Comparison of ENCODE assay signal across 9 cellular contexts in the genomic region with DNA sequence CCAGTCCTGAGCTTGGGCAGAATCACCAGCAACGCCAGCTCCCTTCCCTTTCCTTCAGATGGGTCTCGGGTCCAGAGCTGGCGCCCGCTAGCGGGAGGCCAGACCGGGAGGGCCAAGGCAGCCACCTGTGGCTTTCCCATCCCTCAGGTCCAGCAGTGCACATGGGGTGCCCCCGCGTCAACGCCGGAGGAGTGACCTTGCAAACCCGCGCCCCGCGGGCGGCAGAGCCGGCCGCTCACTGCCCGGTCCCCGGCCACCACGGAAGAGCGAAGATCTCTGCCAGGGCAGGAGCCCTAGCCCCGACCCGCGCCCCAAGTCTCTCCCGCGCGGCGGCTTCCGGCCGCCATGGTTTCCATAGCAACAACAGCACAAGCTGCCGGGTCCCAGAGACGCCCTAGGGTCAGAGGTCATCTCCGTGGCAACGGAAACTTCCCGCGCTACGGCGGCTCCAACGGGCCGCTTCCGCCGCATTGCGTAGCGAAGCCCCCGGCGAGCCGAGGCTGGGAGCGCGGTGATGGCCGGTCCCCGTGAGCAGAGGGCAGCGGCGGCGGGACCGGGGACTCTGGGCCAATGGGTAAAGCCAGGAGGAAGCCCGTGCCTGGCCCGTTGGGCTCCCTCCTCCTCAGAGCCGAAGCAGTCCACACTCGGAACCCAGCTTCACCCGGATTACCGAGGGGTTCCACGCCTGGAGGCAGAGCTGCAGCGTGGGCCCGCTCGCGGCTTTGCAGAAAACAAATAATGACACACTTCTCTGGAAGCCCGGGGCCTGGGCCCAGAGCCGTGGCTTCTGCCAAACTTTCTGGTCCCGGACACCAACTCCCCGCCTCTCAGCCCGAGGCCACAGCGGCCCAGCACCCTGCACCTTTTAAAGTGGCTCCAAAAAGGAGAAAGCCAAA. TPM values are rescaled to one million over a fixed set of nuclear protein-coding genes. Genes with fewer than 3 reads are reported as not detected.
DNase-seq lines count a peak whose midpoint lies in the region; ATAC-seq, FAIRE-seq and TF ChIP-seq lines count a peak whose summit lies in the region.
"Had no signal": no experiment of that assay in that cellular context is flagged by ENCODE, and none has a peak within 500 bp of the region (broad histone marks: within the 10 kb centered on the region; RNA-seq: fewer than 3 reads in every experiment).

No MANE protein-coding gene starts in this region.

- intact Hi-C loops in CD4-positive, alpha-beta memory T cell (cut with micrococcal nuclease) = loop anchor here (1.0 to 10.0 kb wide), 4 partner anchors 202 to 1720 kb away; a partner anchor contains a TSS
- intact Hi-C loops in OCI-LY7 (cut with micrococcal nuclease; ENCODE audit: unreplicated experiment) = loop anchor here (5.0 kb wide), 1 partner anchor 48 kb away; no protein-coding TSS in a partner anchor

- no peak for TF ChIP-seq CTCF in OCI-LY7 (conservative IDR thresholded peaks at IDR 0.05; ENCODE audit: low read length)
- peak; percentile 44 for TF ChIP-seq CTCF in neural crest cell (conservative IDR thresholded peaks at IDR 0.05)

- H4K20me1 ChIP-seq in OCI-LY7 (ENCODE audit: insufficient read depth, low read length) = no peaks in the 10 kb centered on the region

- no peaks in the 10 kb centered on the region for H3K36me3 ChIP-seq in CD4-positive, alpha-beta memory T cell (ENCODE audit: insufficient read depth, low read length)
- H3K36me3 ChIP-seq in OCI-LY7 (ENCODE audit: insufficient read depth, low read length) = no peaks in the 10 kb centered on the region

- H3K36me3 Mint-ChIP-seq in CD4-positive, alpha-beta memory T cell = peaks cover 0 to 2% of the 10 kb centered on the region in 2 donors
- no peaks in the 10 kb centered on the region for H3K36me3 Mint-ChIP-seq in neural crest cell (ENCODE audit: low read depth)

- peak overlapping the region; percentile 88 to 94 (median 90) for H3K4me3 Mint-ChIP-seq in CD4-positive, alpha-beta memory T cell
- H3K4me3 Mint-ChIP-seq in neural crest cell = peak overlapping the region; percentile 90
- H3K4me3 Mint-ChIP-seq in stimulated activated naive CD8-positive, alpha-beta T cell treated with anti-CD3 and anti-CD28 coated beads, Interleukin-15, amount 100 ng/mL, for 72 hours = peak overlapping the region; percentile 92 to 93

- H3K27me3 Mint-ChIP-seq in CD4-positive, alpha-beta memory T cell = peaks cover 7% of the 10 kb centered on the region in 2 donors
- H3K27me3 Mint-ChIP-seq in neural crest cell (ENCODE audit: low read depth) = peaks cover 48% of the 10 kb centered on the region
- H3K27me3 Mint-ChIP-seq in stimulated activated naive CD8-positive, alpha-beta T cell treated with anti-CD3 and anti-CD28 coated beads, Interleukin-15, amount 100 ng/mL, for 72 hours = peaks cover 14% of the 10 kb centered on the region

- peak; percentile 91 for ATAC-seq in GM19463 (IDR thresholded peaks at IDR 0.05; ENCODE audit: unreplicated experiment)
- ATAC-seq in stimulated activated naive CD8-positive, alpha-beta T cell treated with anti-CD3 and anti-CD28 coated beads, Interleukin-15, amount 100 ng/mL, for 72 hours = peak; percentile 91

- no peak overlapping the region for H2AFZ ChIP-seq in OCI-LY7 (ENCODE audit: low read length)

- no peak for FAIRE-seq in frontal cortex (lab: Jason Lieb, UNC)
- FAIRE-seq: TTC549 had no signal

- H3K4me3 ChIP-seq in CD4-positive, alpha-beta memory T cell (ENCODE audit: low read length in 2 of 2) = peak overlapping the region; percentile 61 to 93
- H3K4me3 ChIP-seq in OCI-LY7 (ENCODE audit: low read depth, low read length, poor library complexity, severe bottlenecking) = no peak overlapping the region

- no TSS peak for BruUV-seq in OCI-LY7 (replicated peaks; lab: Mats Ljungman, UMichigan)

- peaks cover 0 to 2% (median 0%) of the 10 kb centered on the region in 8 donors for H3K9me3 Mint-ChIP-seq in CD4-positive, alpha-beta memory T cell
- no peaks in the 10 kb centered on the region for H3K9me3 Mint-ChIP-seq in neural crest cell
- H3K9me3 Mint-ChIP-seq in stimulated activated naive CD8-positive, alpha-beta T cell treated with anti-CD3 and anti-CD28 coated beads, Interleukin-15, amount 100 ng/mL, for 72 hours = peaks cover 0 to 8% of the 10 kb centered on the region in 2 donors

- H3K27ac ChIP-seq in CD4-positive, alpha-beta memory T cell (ENCODE audit: low read depth, low read length) = peak overlapping the region; percentile 59
- H3K27ac ChIP-seq in OCI-LY7 (ENCODE audit: low read depth, low read length, poor library complexity, severe bottlenecking) = no peak overlapping the region

- peaks cover 12% of the 10 kb centered on the region for H3K4me1 ChIP-seq in CD4-positive, alpha-beta memory T cell (ENCODE audit: insufficient read depth, low read length)
- H3K4me1 ChIP-seq in OCI-LY7 (ENCODE audit: insufficient read depth, low read length, poor library complexity, severe bottlenecking) = no peaks in the 10 kb centered on the region

- no peaks in the 10 kb centered on the region for H3K9me2 ChIP-seq in OCI-LY7 (ENCODE audit: insufficient read depth, low read length)

- H3K27ac Mint-ChIP-seq in CD4-positive, alpha-beta memory T cell = peak overlapping the region; percentile 86 to 95 (median 92)
- H3K27ac Mint-ChIP-seq in neural crest cell (ENCODE audit: unreplicated experiment) = peak overlapping the region; percentile 96
- H3K27ac Mint-ChIP-seq in stimulated activated naive CD8-positive, alpha-beta T cell treated with anti-CD3 and anti-CD28 coated beads, Interleukin-15, amount 100 ng/mL, for 72 hours = peak overlapping the region; percentile 91 to 96

- peak; percentile 93 to 95 (median 94) for DNase-seq in CD4-positive, alpha-beta memory T cell
- DNase-seq in HPDE6-E6E7 (ENCODE audit: extremely low spot score) (peak; percentile 49), OCI-LY7 (ENCODE audit: low spot score) (no peak), activated gamma-delta T cell treated with Interleukin-2 at 50 U/mL for 16 hours (peak; percentile 96), frontal cortex (ENCODE audit: low spot score in 2 of 2) (peak; percentile 89 to 93), neural crest cell (ENCODE audit: low read depth, low spot score) (peak; percentile 99)
- DNase-seq in stimulated activated naive CD8-positive, alpha-beta T cell treated with anti-CD3 and anti-CD28 coated beads, Interleukin-15, amount 100 ng/mL, for 72 hours = peak; percentile 94 to 97

- H3K9me3 ChIP-seq in CD4-positive, alpha-beta memory T cell (ENCODE audit: control insufficient read depth in 1 of 2, low read length in 2 of 2) = no peaks in the 10 kb centered on the region
- no peaks in the 10 kb centered on the region for H3K9me3 ChIP-seq in OCI-LY7 (ENCODE audit: low read length)

- POLR2A ChIA-PET in CD4-positive, alpha-beta memory T cell (lab: Charles Lee; ENCODE audit: partially characterized antibody) = interaction anchor here (0.9 to 2.2 kb wide), 6 partner anchors 12 to 873 kb away, joined by 3 to 12 read pairs (median 4); a partner anchor contains a TSS
- POLR2A ChIA-PET in OCI-LY7 (lab: Charles Lee) = interaction anchor here (0.6 to 1.2 kb wide), 4 partner anchors 9 to 47 kb away, joined by 3 to 4 read pairs (median 3); no protein-coding TSS in a partner anchor

- H3K79me2 ChIP-seq in OCI-LY7 (ENCODE audit: insufficient read depth, low read depth, low read length) = no peaks in the 10 kb centered on the region

- H3K27me3 ChIP-seq in CD4-positive, alpha-beta memory T cell (ENCODE audit: insufficient read depth, low read length) = peaks cover 9% of the 10 kb centered on the region

- peak overlapping the region; percentile 41; the same call in 1 of the 2 replicates for H3K4me2 ChIP-seq in OCI-LY7 (ENCODE audit: low read length)

- CTCF ChIA-PET in CD4-positive, alpha-beta memory T cell (lab: Charles Lee; ENCODE audit: partially characterized antibody) = interaction anchor here (1.4 to 2.6 kb wide), 3 partner anchors 11 to 452 kb away, joined by 3 to 8 read pairs (median 4); a partner anchor contains a TSS
- CTCF ChIA-PET in OCI-LY7 (lab: Charles Lee; ENCODE audit: unreplicated experiment) = interaction anchor here (1.3 kb wide), 1 partner anchor 47 kb away, joined by 4 read pairs; no protein-coding TSS in a partner anchor

- H3K4me1 Mint-ChIP-seq in CD4-positive, alpha-beta memory T cell = peaks cover 7 to 19% (median 13%) of the 10 kb centered on the region in 4 donors
- H3K4me1 Mint-ChIP-seq in neural crest cell = peaks cover 12% of the 10 kb centered on the region
- H3K4me1 Mint-ChIP-seq in stimulated activated naive CD8-positive, alpha-beta T cell treated with anti-CD3 and anti-CD28 coated beads, Interleukin-15, amount 100 ng/mL, for 72 hours = peaks cover 29% of the 10 kb centered on the region

RNA-seq across cellular contexts. Expression of a gene that starts 7.4 kb away (rescaled TPM):
- total RNA-seq in CD4-positive, alpha-beta memory T cell = under 1 TPM; 0.33 to 0.35 TPM
- under 1 TPM in 1 of 2 donors, not detected in 1; 0.55 TPM for polyA plus RNA-seq in CD4-positive, alpha-beta memory T cell
- total RNA-seq in OCI-LY7 (2014; rRNA removed; shearing (Covaris generic)) = not detected in 2 replicates
- total RNA-seq in OCI-LY7 (2022) (not detected in 2 replicates), frontal cortex (85.2 TPM), neural crest cell (0.75 and 1.7 TPM in 2 replicates)

Comparison
In these comparisons a context has a peak if more than half of its experiments do, and no peak if none do; other contexts are left out.
1. RNA of a gene that starts 7.4 kb away (total RNA-seq): 85.2 TPM in frontal cortex (single experiment); 0.75 to 1.7 TPM in neural crest cell, 0.33 to 0.35 TPM in CD4-positive, alpha-beta memory T cell and not detected in OCI-LY7; every median in the first group is over 10 times any median in the second.
2. Peak in every context shown above with its lines, with median percentiles within 50 percentile points of each other: H3K27ac Mint-ChIP-seq and H3K4me3 Mint-ChIP-seq.